ENCODE assay signal across 1 cellular context in the genomic region with DNA sequence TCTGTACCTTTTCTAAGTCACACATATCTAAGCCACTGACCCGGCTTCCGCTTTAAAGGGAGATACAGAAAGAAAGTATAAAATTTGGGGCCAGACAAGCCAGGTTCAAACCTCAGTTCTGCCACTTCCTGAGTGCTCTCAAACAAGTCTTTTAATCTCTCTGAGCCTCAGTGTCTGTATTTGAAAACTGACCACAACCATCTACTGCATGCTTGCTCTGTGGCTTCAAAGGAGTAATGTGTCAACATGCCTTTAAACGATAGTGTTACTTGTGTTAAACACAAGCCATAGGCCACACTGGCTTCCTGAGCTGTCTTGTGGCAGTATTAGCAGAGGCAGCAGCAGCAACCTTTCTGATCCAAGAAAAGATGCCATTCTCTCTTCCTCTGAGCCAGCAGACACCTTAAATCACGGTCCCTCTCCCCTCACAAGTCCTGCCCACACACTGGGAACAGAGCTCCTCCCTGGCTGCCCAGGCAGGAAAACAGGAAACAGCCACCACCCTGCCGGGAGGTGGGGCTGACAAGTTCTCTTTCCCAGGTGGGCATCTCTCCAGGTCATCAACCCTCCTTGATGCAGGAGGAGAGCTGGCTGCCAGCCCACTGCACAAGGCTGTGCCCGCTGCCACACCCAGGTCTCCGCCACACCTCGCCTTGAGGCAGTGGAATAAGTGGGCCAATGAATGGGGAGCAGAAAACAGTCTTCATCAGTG.
TF ChIP-seq lines count a peak whose summit lies in the region.

No MANE protein-coding gene starts in this region.

TF ChIP-seq in HepG2, 621 proteins besides CTCF, POLR2A, EP300 and RAD21 (continued from another document and continues in another):
- TF ChIP-seq ZNF431 (CRISPR knock-in tag; IDR thresholded peaks at IDR 0.05; ENCODE audit: borderline replicate concordance, low read depth) (no peak), KDM1A (CRISPR knock-in tag; IDR thresholded peaks at IDR 0.05) (0 out of 2 replicates have a peak, but pooled peaks have one; percentile 21), PBX3 (CRISPR knock-in tag; IDR thresholded peaks at IDR 0.05; ENCODE audit: borderline replicate concordance) (no peak), ZBTB3 (CRISPR knock-in tag; IDR thresholded peaks at IDR 0.05; ENCODE audit: borderline replicate concordance, low read depth) (no peak), U2AF1 (optimal IDR thresholded peaks at IDR 0.05; ENCODE audit: low read depth, low read length) (no peak), ZNF703 (CRISPR knock-in tag; IDR thresholded peaks at IDR 0.05; ENCODE audit: borderline replicate concordance) (no peak), ZIK1 (CRISPR knock-in tag; IDR thresholded peaks at IDR 0.05; ENCODE audit: borderline replicate concordance, low read depth) (no peak), MAF1 (CRISPR knock-in tag; IDR thresholded peaks at IDR 0.05; ENCODE audit: borderline replicate concordance) (no peak), NFKB2 (CRISPR knock-in tag; IDR thresholded peaks at IDR 0.05; ENCODE audit: borderline replicate concordance) (no peak), HMGA1 (CRISPR knock-in tag; conservative IDR thresholded peaks at IDR 0.05) (no peak), SP4 (CRISPR knock-in tag; IDR thresholded peaks at IDR 0.05) (no peak), ZMAT5 (CRISPR knock-in tag; IDR thresholded peaks at IDR 0.05; ENCODE audit: borderline replicate concordance, low read depth) (no peak), SIX4 (CRISPR knock-in tag; IDR thresholded peaks at IDR 0.05) (no peak), ARNT (IDR thresholded peaks at IDR 0.05) (no peak), KLF9 (CRISPR knock-in tag; IDR thresholded peaks at IDR 0.05; ENCODE audit: low read depth) (no peak), DPF2 (CRISPR knock-in tag; IDR thresholded peaks at IDR 0.05; ENCODE audit: borderline replicate concordance, low read depth) (peak; percentile 52; the same call in 1 of the 2 replicates), ZNF780A (CRISPR knock-in tag; IDR thresholded peaks at IDR 0.05) (no peak), TSC22D2 (CRISPR knock-in tag; IDR thresholded peaks at IDR 0.05; ENCODE audit: borderline replicate concordance) (no peak), HNRNPL (IDR thresholded peaks at IDR 0.05; ENCODE audit: low read depth, low read length) (no peak), ZNF530 (CRISPR knock-in tag; IDR thresholded peaks at IDR 0.05; ENCODE audit: low read depth) (no peak), TFE3 (CRISPR knock-in tag; IDR thresholded peaks at IDR 0.05) (peak; percentile 41), HMG20A (CRISPR knock-in tag; IDR thresholded peaks at IDR 0.05; ENCODE audit: borderline replicate concordance) (peak; percentile 60; the same call in 1 of the 2 replicates), DRAP1 (CRISPR knock-in tag; IDR thresholded peaks at IDR 0.05) (peak; percentile 55; the same call in 1 of the 2 replicates), HOXA7 (CRISPR knock-in tag; IDR thresholded peaks at IDR 0.05) (no peak), HNRNPUL1 (IDR thresholded peaks at IDR 0.05; ENCODE audit: low read depth, low read length) (no peak), RELA (CRISPR knock-in tag; IDR thresholded peaks at IDR 0.05) (no peak), NFE2L1 (CRISPR knock-in tag; IDR thresholded peaks at IDR 0.05; ENCODE audit: borderline replicate concordance) (no peak), ZNF496 (CRISPR knock-in tag; IDR thresholded peaks at IDR 0.05; ENCODE audit: insufficient replicate concordance) (no peak), GABPA (IDR thresholded peaks at IDR 0.05; ENCODE audit: low read depth, low read length) (no peak), GABPA (CRISPR knock-in tag; IDR thresholded peaks at IDR 0.05; ENCODE audit: low read depth) (no peak; the same call in 1 of the 2 replicates)
- TF ChIP-seq, protein P1, sequence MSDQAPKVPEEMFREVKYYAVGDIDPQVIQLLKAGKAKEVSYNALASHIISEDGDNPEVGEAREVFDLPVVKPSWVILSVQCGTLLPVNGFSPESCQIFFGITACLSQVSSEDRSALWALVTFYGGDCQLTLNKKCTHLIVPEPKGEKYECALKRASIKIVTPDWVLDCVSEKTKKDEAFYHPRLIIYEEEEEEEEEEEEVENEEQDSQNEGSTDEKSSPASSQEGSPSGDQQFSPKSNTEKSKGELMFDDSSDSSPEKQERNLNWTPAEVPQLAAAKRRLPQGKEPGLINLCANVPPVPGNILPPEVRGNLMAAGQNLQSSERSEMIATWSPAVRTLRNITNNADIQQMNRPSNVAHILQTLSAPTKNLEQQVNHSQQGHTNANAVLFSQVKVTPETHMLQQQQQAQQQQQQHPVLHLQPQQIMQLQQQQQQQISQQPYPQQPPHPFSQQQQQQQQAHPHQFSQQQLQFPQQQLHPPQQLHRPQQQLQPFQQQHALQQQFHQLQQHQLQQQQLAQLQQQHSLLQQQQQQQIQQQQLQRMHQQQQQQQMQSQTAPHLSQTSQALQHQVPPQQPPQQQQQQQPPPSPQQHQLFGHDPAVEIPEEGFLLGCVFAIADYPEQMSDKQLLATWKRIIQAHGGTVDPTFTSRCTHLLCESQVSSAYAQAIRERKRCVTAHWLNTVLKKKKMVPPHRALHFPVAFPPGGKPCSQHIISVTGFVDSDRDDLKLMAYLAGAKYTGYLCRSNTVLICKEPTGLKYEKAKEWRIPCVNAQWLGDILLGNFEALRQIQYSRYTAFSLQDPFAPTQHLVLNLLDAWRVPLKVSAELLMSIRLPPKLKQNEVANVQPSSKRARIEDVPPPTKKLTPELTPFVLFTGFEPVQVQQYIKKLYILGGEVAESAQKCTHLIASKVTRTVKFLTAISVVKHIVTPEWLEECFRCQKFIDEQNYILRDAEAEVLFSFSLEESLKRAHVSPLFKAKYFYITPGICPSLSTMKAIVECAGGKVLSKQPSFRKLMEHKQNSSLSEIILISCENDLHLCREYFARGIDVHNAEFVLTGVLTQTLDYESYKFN (CRISPR knock-in tag; conservative IDR thresholded peaks at IDR 0.05): peak; percentile 78
- TF ChIP-seq, protein P2, sequence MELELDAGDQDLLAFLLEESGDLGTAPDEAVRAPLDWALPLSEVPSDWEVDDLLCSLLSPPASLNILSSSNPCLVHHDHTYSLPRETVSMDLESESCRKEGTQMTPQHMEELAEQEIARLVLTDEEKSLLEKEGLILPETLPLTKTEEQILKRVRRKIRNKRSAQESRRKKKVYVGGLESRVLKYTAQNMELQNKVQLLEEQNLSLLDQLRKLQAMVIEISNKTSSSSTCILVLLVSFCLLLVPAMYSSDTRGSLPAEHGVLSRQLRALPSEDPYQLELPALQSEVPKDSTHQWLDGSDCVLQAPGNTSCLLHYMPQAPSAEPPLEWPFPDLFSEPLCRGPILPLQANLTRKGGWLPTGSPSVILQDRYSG (CRISPR knock-in tag; IDR thresholded peaks at IDR 0.05): no peak
- TF ChIP-seq, protein P3, sequence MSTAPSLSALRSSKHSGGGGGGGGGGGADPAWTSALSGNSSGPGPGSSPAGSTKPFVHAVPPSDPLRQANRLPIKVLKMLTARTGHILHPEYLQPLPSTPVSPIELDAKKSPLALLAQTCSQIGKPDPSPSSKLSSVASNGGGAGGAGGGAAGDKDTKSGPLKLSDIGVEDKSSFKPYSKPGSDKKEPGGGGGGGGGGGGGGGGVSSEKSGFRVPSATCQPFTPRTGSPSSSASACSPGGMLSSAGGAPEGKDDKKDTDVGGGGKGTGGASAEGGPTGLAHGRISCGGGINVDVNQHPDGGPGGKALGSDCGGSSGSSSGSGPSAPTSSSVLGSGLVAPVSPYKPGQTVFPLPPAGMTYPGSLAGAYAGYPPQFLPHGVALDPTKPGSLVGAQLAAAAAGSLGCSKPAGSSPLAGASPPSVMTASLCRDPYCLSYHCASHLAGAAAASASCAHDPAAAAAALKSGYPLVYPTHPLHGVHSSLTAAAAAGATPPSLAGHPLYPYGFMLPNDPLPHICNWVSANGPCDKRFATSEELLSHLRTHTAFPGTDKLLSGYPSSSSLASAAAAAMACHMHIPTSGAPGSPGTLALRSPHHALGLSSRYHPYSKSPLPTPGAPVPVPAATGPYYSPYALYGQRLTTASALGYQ (CRISPR knock-in tag; IDR thresholded peaks at IDR 0.05): no peak
- TF ChIP-seq, protein P4, sequence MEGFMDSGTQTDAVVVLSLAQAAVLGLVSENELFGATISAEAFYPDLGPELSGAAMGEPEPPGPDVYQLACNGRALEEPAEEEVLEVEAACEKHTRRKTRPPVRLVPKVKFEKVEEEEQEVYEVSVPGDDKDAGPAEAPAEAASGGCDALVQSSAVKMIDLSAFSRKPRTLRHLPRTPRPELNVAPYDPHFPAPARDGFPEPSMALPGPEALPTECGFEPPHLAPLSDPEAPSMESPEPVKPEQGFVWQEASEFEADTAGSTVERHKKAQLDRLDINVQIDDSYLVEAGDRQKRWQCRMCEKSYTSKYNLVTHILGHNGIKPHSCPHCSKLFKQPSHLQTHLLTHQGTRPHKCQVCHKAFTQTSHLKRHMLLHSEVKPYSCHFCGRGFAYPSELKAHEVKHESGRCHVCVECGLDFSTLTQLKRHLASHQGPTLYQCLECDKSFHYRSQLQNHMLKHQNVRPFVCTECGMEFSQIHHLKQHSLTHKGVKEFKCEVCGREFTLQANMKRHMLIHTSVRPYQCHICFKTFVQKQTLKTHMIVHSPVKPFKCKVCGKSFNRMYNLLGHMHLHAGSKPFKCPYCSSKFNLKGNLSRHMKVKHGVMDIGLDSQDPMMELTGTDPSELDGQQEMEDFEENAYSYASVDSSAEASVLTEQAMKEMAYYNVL (CRISPR knock-in tag; IDR thresholded peaks at IDR 0.05; ENCODE audit: borderline replicate concordance): no peak
- TF ChIP-seq, protein P5, sequence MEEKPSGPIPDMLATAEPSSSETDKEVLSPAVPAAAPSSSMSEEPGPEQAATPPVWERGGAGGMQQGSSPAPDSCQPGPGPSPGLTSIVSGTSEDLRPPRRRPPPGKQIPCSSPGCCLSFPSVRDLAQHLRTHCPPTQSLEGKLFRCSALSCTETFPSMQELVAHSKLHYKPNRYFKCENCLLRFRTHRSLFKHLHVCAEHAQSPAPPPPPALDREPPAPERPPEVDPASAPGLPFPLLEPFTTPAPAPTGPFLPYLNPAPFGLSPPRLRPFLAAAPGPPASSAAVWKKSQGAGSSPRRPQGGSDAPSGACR (CRISPR knock-in tag; IDR thresholded peaks at IDR 0.05): no peak
- TF ChIP-seq, protein P6, sequence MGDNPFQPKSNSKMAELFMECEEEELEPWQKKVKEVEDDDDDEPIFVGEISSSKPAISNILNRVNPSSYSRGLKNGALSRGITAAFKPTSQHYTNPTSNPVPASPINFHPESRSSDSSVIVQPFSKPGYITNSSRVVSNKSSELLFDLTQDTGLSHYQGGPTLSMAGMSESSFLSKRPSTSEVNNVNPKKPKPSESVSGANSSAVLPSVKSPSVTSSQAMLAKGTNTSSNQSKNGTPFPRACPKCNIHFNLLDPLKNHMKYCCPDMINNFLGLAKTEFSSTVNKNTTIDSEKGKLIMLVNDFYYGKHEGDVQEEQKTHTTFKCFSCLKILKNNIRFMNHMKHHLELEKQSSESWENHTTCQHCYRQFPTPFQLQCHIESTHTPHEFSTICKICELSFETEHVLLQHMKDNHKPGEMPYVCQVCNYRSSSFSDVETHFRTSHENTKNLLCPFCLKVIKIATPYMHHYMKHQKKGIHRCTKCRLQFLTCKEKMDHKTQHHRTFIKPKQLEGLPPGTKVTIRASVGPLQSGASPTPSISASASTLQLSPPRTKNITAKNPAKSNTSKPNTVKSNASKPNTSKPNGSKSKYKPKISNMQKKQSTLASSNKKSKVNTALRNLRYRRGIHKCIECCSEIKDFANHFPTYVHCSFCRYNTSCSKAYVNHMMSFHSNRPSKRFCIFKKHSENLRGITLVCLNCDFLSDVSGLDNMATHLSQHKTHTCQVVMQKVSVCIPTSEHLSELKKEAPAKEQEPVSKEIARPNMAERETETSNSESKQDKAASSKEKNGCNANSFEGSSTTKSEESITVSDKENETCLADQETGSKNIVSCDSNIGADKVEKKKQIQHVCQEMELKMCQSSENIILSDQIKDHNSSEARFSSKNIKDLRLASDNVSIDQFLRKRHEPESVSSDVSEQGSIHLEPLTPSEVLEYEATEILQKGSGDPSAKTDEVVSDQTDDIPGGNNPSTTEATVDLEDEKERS (CRISPR knock-in tag; IDR thresholded peaks at IDR 0.05): no peak
- TF ChIP-seq, protein P7, sequence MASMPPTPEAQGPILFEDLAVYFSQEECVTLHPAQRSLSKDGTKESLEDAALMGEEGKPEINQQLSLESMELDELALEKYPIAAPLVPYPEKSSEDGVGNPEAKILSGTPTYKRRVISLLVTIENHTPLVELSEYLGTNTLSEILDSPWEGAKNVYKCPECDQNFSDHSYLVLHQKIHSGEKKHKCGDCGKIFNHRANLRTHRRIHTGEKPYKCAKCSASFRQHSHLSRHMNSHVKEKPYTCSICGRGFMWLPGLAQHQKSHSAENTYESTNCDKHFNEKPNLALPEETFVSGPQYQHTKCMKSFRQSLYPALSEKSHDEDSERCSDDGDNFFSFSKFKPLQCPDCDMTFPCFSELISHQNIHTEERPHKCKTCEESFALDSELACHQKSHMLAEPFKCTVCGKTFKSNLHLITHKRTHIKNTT (CRISPR knock-in tag; IDR thresholded peaks at IDR 0.05): no peak
- TF ChIP-seq, protein P8, sequence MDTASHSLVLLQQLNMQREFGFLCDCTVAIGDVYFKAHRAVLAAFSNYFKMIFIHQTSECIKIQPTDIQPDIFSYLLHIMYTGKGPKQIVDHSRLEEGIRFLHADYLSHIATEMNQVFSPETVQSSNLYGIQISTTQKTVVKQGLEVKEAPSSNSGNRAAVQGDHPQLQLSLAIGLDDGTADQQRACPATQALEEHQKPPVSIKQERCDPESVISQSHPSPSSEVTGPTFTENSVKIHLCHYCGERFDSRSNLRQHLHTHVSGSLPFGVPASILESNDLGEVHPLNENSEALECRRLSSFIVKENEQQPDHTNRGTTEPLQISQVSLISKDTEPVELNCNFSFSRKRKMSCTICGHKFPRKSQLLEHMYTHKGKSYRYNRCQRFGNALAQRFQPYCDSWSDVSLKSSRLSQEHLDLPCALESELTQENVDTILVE (CRISPR knock-in tag; IDR thresholded peaks at IDR 0.05): no peak
